In the genomic region with DNA sequence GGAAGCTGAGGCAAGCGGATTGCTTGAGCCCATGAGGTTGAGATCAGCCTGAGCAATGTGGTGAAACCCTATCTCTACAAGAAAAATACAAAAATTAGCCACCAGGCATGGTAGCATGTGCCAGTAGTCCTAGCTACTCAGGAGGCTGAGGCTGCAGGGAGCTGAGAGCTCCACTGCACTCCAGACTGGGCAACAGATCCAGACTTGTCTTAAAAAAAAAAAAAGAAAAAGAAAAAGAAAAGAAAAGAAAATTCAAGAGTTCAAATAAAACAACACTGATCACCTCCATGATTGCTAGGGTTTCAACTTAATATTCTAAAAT, we compare ENCODE assay signal across 1 cellular context.
TF ChIP-seq lines count a peak whose summit lies in the region.

No MANE protein-coding gene starts in this region.

TF ChIP-seq in GM23338, 12 proteins besides CTCF, POLR2A, EP300 and RAD21:
- no peak for TF ChIP-seq POLR2AphosphoS5 (IDR thresholded peaks at IDR 0.05; ENCODE audit: low read depth)
- TF ChIP-seq, protein P1, sequence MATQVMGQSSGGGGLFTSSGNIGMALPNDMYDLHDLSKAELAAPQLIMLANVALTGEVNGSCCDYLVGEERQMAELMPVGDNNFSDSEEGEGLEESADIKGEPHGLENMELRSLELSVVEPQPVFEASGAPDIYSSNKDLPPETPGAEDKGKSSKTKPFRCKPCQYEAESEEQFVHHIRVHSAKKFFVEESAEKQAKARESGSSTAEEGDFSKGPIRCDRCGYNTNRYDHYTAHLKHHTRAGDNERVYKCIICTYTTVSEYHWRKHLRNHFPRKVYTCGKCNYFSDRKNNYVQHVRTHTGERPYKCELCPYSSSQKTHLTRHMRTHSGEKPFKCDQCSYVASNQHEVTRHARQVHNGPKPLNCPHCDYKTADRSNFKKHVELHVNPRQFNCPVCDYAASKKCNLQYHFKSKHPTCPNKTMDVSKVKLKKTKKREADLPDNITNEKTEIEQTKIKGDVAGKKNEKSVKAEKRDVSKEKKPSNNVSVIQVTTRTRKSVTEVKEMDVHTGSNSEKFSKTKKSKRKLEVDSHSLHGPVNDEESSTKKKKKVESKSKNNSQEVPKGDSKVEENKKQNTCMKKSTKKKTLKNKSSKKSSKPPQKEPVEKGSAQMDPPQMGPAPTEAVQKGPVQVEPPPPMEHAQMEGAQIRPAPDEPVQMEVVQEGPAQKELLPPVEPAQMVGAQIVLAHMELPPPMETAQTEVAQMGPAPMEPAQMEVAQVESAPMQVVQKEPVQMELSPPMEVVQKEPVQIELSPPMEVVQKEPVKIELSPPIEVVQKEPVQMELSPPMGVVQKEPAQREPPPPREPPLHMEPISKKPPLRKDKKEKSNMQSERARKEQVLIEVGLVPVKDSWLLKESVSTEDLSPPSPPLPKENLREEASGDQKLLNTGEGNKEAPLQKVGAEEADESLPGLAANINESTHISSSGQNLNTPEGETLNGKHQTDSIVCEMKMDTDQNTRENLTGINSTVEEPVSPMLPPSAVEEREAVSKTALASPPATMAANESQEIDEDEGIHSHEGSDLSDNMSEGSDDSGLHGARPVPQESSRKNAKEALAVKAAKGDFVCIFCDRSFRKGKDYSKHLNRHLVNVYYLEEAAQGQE (IDR thresholded peaks at IDR 0.05; ENCODE audit: unreplicated experiment), result no peak
- TF ChIP-seq ZNF114 (CRISPR knock-in tag; IDR thresholded peaks at IDR 0.05), result no peak
- no peak for TF ChIP-seq EZH2phosphoT487 (IDR thresholded peaks at IDR 0.05; ENCODE audit: unreplicated experiment)
- TF ChIP-seq NANOG (IDR thresholded peaks at IDR 0.05; ENCODE audit: borderline replicate concordance), result no peak
- TF ChIP-seq EZH2 (IDR thresholded peaks at IDR 0.05; ENCODE audit: low read depth, unreplicated experiment), result no peak
- TF ChIP-seq JUNB (IDR thresholded peaks at IDR 0.05; ENCODE audit: unreplicated experiment), result no peak
- TF ChIP-seq, protein P2, sequence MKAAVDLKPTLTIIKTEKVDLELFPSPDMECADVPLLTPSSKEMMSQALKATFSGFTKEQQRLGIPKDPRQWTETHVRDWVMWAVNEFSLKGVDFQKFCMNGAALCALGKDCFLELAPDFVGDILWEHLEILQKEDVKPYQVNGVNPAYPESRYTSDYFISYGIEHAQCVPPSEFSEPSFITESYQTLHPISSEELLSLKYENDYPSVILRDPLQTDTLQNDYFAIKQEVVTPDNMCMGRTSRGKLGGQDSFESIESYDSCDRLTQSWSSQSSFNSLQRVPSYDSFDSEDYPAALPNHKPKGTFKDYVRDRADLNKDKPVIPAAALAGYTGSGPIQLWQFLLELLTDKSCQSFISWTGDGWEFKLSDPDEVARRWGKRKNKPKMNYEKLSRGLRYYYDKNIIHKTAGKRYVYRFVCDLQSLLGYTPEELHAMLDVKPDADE (IDR thresholded peaks at IDR 0.05), result no peak
